8 cellular contexts compared by ENCODE assay signal in the genomic region with DNA sequence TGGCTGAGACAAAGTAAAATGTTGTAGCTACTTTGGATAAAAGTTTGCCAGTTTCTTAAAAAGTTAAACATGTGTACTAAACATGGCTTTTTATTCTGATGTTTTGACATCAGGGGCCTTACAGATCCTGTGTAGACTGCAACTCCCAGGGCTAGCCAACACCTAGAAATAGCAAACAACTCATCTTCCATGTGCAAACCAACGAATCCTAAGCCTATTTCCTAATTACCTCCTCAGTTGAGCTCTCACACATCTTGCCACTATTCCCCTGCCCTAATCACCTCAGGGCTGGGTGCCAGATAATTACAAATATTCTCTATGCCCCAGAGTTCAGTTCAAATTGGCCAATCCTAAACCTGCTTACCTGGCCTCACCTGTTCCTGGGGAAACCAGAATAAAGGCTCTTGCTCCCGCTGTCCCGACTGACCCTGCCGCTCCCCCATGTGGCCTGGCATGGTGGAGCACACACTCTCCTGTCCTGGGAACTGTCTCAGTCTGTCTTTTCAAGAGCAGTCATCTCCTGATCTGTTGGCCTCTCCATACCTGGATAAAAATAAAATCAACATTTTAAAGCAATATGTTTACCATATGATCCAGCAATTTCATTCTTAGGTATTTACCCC. TPM values are rescaled to one million over a fixed set of nuclear protein-coding genes. Genes with fewer than 3 reads are reported as not detected.
DNase-seq lines count a peak whose midpoint lies in the region; ATAC-seq, FAIRE-seq and TF ChIP-seq lines count a peak whose summit lies in the region.

No MANE protein-coding gene starts in this region.

- peaks cover 7% of the 10 kb centered on the region for H3K9me3 Mint-ChIP-seq in osteocyte (ENCODE audit: unreplicated experiment)

- H3K27ac Mint-ChIP-seq in osteocyte (ENCODE audit: unreplicated experiment) = no peak overlapping the region

- no peak overlapping the region for H3K27ac ChIP-seq in epithelial cell of prostate

- no peaks in the 10 kb centered on the region for H3K4me1 Mint-ChIP-seq in osteocyte (ENCODE audit: unreplicated experiment)

- H3K4me1 ChIP-seq in BE2C = no peaks in the 10 kb centered on the region

- TF ChIP-seq CTCF in BE2C (IDR thresholded peaks at IDR 0.05; ENCODE audit: low read depth, low read length) (peak; percentile 48), osteocyte (IDR thresholded peaks at IDR 0.05) (peak; percentile 49)

- no peaks in the 10 kb centered on the region for H3K27me3 Mint-ChIP-seq in osteocyte (ENCODE audit: unreplicated experiment)

- DNase-seq in BE2C = peak; percentile 21
- DNase-seq in GM18507 (ENCODE audit: extremely low spot score, insufficient read length, low read depth) = no peak
- DNase-seq in SHP77 treated with DMSO at 0.1 percent for 48 hours (lab: John Stamatoyannopoulos, UW) = peak; percentile 4
- DNase-seq in epithelial cell of prostate (ENCODE audit: low read depth, low spot score) = peak; percentile 67
- DNase-seq in osteocyte (ENCODE audit: extremely low spot score, unreplicated experiment) = no peak
- DNase-seq in mesenteric fat pad (ENCODE audit: low spot score) = no peak
- DNase-seq in NOMO-1 treated with DMSO at 0.1 percent for 48 hours (lab: John Stamatoyannopoulos, UW; ENCODE audit: unreplicated experiment) = no peak

- H3K4me3 ChIP-seq in BE2C (ENCODE audit: low read depth, low read length) = no peak overlapping the region

- H3K9me3 ChIP-seq in BE2C = no peaks in the 10 kb centered on the region

- no peaks in the 10 kb centered on the region for H3K36me3 Mint-ChIP-seq in osteocyte (ENCODE audit: unreplicated experiment)

- no peak for ATAC-seq in GM18907 (IDR thresholded peaks at IDR 0.05; ENCODE audit: unreplicated experiment)

- H3K27me3 ChIP-seq in BE2C = 0 out of 2 replicates have a peak, but pooled peaks cover 2% of the 10 kb centered on the region

- no peaks in the 10 kb centered on the region for H3K36me3 ChIP-seq in BE2C

- peak; percentile 35 for FAIRE-seq in GM18507 (lab: Jason Lieb, UNC)

- H3K4me3 Mint-ChIP-seq in osteocyte (ENCODE audit: unreplicated experiment) = no peak overlapping the region

RNA-seq across cellular contexts. Expression of gene FAM169A, which starts 37.1 kb away (rescaled TPM):
- 0.73 TPM for polyA plus RNA-seq in BE2C (2012; ENCODE audit: insufficient read depth, insufficient read length, low read depth)
- 2.7 and 3.6 TPM in 2 replicates for total RNA-seq in osteocyte
- total RNA-seq in mesenteric fat pad = 0.16 TPM

Comparison
In these comparisons a context has a peak if more than half of its experiments do, and no peak if none do; other contexts are left out.
1. DNase-seq: peak in BE2C (single experiment), SHP77 treated with DMSO at 0.1 percent for 48 hours (single experiment) and epithelial cell of prostate (single experiment); none in GM18507 (single experiment), osteocyte (single experiment), mesenteric fat pad (single experiment) and NOMO-1 treated with DMSO at 0.1 percent for 48 hours (single experiment).